ENCODE assay signal across 10 cellular contexts in genomic region chr10:69446650-69447151, GRCh38. TPM values are rescaled to one million over a fixed set of nuclear protein-coding genes. Genes with fewer than 3 reads are reported as not detected.
DNase-seq lines count a peak whose midpoint lies in the region; ATAC-seq and TF ChIP-seq lines count a peak whose summit lies in the region.
"Had no signal": no experiment of that assay in that cellular context is flagged by ENCODE, and none has a peak within 500 bp of the region (broad histone marks: within the 10 kb centered on the region; RNA-seq: fewer than 3 reads in every experiment).

No MANE protein-coding gene starts in this region.

- no peaks in the 10 kb centered on the region for H3K36me3 ChIP-seq in subcutaneous abdominal adipose tissue (ENCODE audit: control insufficient read depth in 5 of 5, insufficient read depth in 5 of 5, low read length in 5 of 5)
- H3K36me3 ChIP-seq: heart right ventricle had no signal

- H3K9me3 ChIP-seq in subcutaneous abdominal adipose tissue (ENCODE audit: control insufficient read depth in 5 of 5, low read length in 5 of 5): no peaks in the 10 kb centered on the region
- H3K9me3 ChIP-seq: heart right ventricle had no signal

- H3K9ac ChIP-seq in subcutaneous abdominal adipose tissue (ENCODE audit: low read length in 5 of 5): no peak overlapping the region

- H3K27ac ChIP-seq in VCaP (peak overlapping the region; percentile 70), subcutaneous abdominal adipose tissue (ENCODE audit: low read depth, low read length) (peak overlapping the region; percentile 12)
- H3K27ac ChIP-seq: heart right ventricle had no signal

- DNase-seq in HFF-Myc (ENCODE audit: extremely low read depth, low read depth): peak; percentile 55
- peak; percentile 63 for DNase-seq in hepatic stellate cell (ENCODE audit: low spot score)
- DNase-seq in left ventricle myocardium superior: no peak
- DNase-seq: heart right ventricle, NCI-H2227 treated with DMSO at 0.1 percent for 48 hours, posterior cingulate gyrus had no signal

- TF ChIP-seq CTCF in HFF-Myc (IDR thresholded peaks at IDR 0.05; ENCODE audit: low read depth, low read length, missing control alignments) (no peak), VCaP (conservative IDR thresholded peaks at IDR 0.05) (no peak)

- H3K4me3 ChIP-seq in HFF-Myc (replicated peaks; ENCODE audit: low read depth, low read length) (no peak overlapping the region), subcutaneous abdominal adipose tissue (ENCODE audit: low read depth in 1 of 5, low read length in 5 of 5) (no peak overlapping the region)
- H3K4me3 ChIP-seq: heart right ventricle had no signal

- intact Hi-C loops in left ventricle myocardium superior (cut with micrococcal nuclease): no loop called here

- ATAC-seq in HG03439 (IDR thresholded peaks at IDR 0.05; ENCODE audit: unreplicated experiment): no peak
- no peak for ATAC-seq in HG03432 (IDR thresholded peaks at IDR 0.05; ENCODE audit: unreplicated experiment)
- no peak for ATAC-seq in left ventricle myocardium superior
- ATAC-seq: heart right ventricle had no signal

- H3K4me1 ChIP-seq in subcutaneous abdominal adipose tissue (ENCODE audit: control insufficient read depth in 5 of 5, insufficient read depth in 5 of 5, low read length in 5 of 5): peaks cover 10 to 49% (median 35%) of the 10 kb centered on the region in 5 donors

- no peaks in the 10 kb centered on the region for H3K27me3 ChIP-seq in subcutaneous abdominal adipose tissue (ENCODE audit: control insufficient read depth in 5 of 5, insufficient read depth in 4 of 5, low read length in 5 of 5)

RNA-seq across cellular contexts. Expression of gene TSPAN15, which starts 4.6 kb away (rescaled TPM):
- total RNA-seq in left ventricle myocardium superior: 8.3 TPM

RNA-seq across cellular contexts. Expression of gene TACR2, which starts 30.0 kb away (rescaled TPM):
- total RNA-seq in left ventricle myocardium superior: not detected
